ENCODE assay signal across 13 cellular contexts in genomic region chr3:17770682-17771081, GRCh38. TPM values are rescaled to one million over a fixed set of nuclear protein-coding genes. Genes with fewer than 3 reads are reported as not detected.
A peak's percentile ranks its signal among the peaks of the same experiment; 100 is the strongest.
DNase-seq lines count a peak whose midpoint lies in the region; ATAC-seq, FAIRE-seq and TF ChIP-seq lines count a peak whose summit lies in the region.
"Had no signal": no experiment of that assay in that cellular context is flagged by ENCODE, and none has a peak within 500 bp of the region (broad histone marks: within the 10 kb centered on the region; RNA-seq: fewer than 3 reads in every experiment).

No MANE protein-coding gene starts in this region.

- H3K4me1 ChIP-seq in HCT116 (ENCODE audit: control insufficient read depth in 1 of 2, insufficient read depth in 2 of 2, low read length in 2 of 2) (no peaks in the 10 kb centered on the region), adipocyte (ENCODE audit: control insufficient read depth, insufficient read depth, low read length) (peaks cover 5% of the 10 kb centered on the region), keratinocyte (ENCODE audit: control insufficient read depth, extremely low read depth, insufficient read depth, low read length) (peaks cover 4% of the 10 kb centered on the region)

- RAD21 ChIA-PET in HCT116 (lab: Charles Lee; ENCODE audit: low non-redundant PET in 1 of 2, low total read pairs in 2 of 2, uncharacterized antibody in 2 of 2, unreplicated experiment in 2 of 2), result no interaction called here

- DNase-seq in HCT116 (ENCODE audit: low read depth, low spot score), result no peak
- peak; percentile 4 for DNase-seq in adipocyte (ENCODE audit: low read depth)
- DNase-seq in keratinocyte (ENCODE audit: low read depth, low spot score), result no peak
- no peak for DNase-seq in T-helper 9 cell
- no peak for DNase-seq in dedifferentiated amniotic fluid mesenchymal stem cell (ENCODE audit: extremely low spot score)
- DNase-seq: AML-193; CD4-positive, CD25-positive, alpha-beta regulatory T cell; GF-D8; HCEC 1CT had no signal

- no peak overlapping the region for H3K4me3 ChIP-seq in HCT116 (replicated peaks in 1 of 2; ENCODE audit: low read depth in 1 of 2, low read length in 2 of 2)
- no peak overlapping the region for H3K4me3 ChIP-seq in adipocyte (ENCODE audit: low read length)
- no peak overlapping the region for H3K4me3 ChIP-seq in keratinocyte (ENCODE audit: control insufficient read depth in 2 of 3, extremely low read depth in 1 of 3, insufficient read depth in 2 of 3, low read depth in 1 of 3, low read length in 3 of 3)
- H3K4me3 ChIP-seq: BLaER1 had no signal

- POLR2A ChIA-PET in HCT116 (lab: Charles Lee), result no interaction called here

- no peak overlapping the region for H3K4me2 ChIP-seq in HCT116 (ENCODE audit: low read length)
- H3K4me2 ChIP-seq in keratinocyte (ENCODE audit: control insufficient read depth, extremely low read depth, insufficient read depth, low read depth, low read length), result no peak overlapping the region
- H3K4me2 ChIP-seq: BLaER1 had no signal

- H4K20me1 ChIP-seq in HCT116 (ENCODE audit: insufficient read depth) (no peaks in the 10 kb centered on the region), keratinocyte (ENCODE audit: control insufficient read depth, extremely low read depth, insufficient read depth, low read length) (no peaks in the 10 kb centered on the region)
- H4K20me1 ChIP-seq: BLaER1 had no signal

- H3K27ac ChIP-seq in HCT116 (ENCODE audit: low read depth, low read length) (no peak overlapping the region), keratinocyte (ENCODE audit: control insufficient read depth, insufficient read depth, low read length) (no peak overlapping the region)
- H3K27ac ChIP-seq: BLaER1, HL-60 had no signal

- CTCF ChIA-PET in HCT116 (lab: Charles Lee), result no interaction called here

- H3K9ac ChIP-seq in HCT116 (ENCODE audit: low read length) (no peak overlapping the region), adipocyte (ENCODE audit: low read length) (no peak overlapping the region), keratinocyte (ENCODE audit: control insufficient read depth, extremely low read depth, insufficient read depth, low read length) (no peak overlapping the region)
- H3K9ac ChIP-seq: BLaER1 had no signal

- no peaks in the 10 kb centered on the region for H3K27me3 ChIP-seq in HCT116 (ENCODE audit: insufficient read depth, low read length)
- no peaks in the 10 kb centered on the region for H3K27me3 ChIP-seq in adipocyte (replicated peaks; ENCODE audit: control insufficient read depth, insufficient read depth, low read length)
- no peaks in the 10 kb centered on the region for H3K27me3 ChIP-seq in keratinocyte (ENCODE audit: control insufficient read depth, extremely low read depth, insufficient read depth, low read length)
- H3K27me3 ChIP-seq: BLaER1 had no signal

- no peak for TF ChIP-seq POLR2A in HCT116 (IDR thresholded peaks at IDR 0.05; ENCODE audit: borderline replicate concordance, extremely low read depth, insufficient read depth, insufficient read length)

- no TSS peak for BruUV-seq in HCT116 (replicated peaks; lab: Mats Ljungman, UMichigan)

- no peaks in the 10 kb centered on the region for H3K9me2 ChIP-seq in HCT116 (ENCODE audit: insufficient read depth)

- FAIRE-seq in keratinocyte (lab: Jason Lieb, UNC), result peak; percentile 13
- FAIRE-seq: GM19239 had no signal

- H3K9me3 ChIP-seq in HCT116 (ENCODE audit: control insufficient read depth in 1 of 2, insufficient read depth in 1 of 2, low read depth in 1 of 2, low read length in 2 of 2) (no peaks in the 10 kb centered on the region), adipocyte (ENCODE audit: control insufficient read depth, low read length) (no peaks in the 10 kb centered on the region), keratinocyte (ENCODE audit: control insufficient read depth, low read depth, low read length) (no peaks in the 10 kb centered on the region)

- intact Hi-C loops in HCT116 (cut with micrococcal nuclease), result no loop called here

- H2AFZ ChIP-seq in HCT116 (ENCODE audit: low read depth, low read length, poor library complexity, severe bottlenecking) (peak overlapping the region; percentile 44), keratinocyte (ENCODE audit: control insufficient read depth, low read length) (no peak overlapping the region)

- dilution Hi-C loops in keratinocyte (cut with MboI; ENCODE audit: extremely low pct_ligation_motif_present, low sequenced_read_pairs), result no loop called here

- H3K79me2 ChIP-seq in HCT116 (ENCODE audit: insufficient read depth, low read length) (no peaks in the 10 kb centered on the region), keratinocyte (ENCODE audit: control insufficient read depth, insufficient read depth, low read length) (no peaks in the 10 kb centered on the region)

- no peak for TF ChIP-seq RAD21 in HCT116 (IDR thresholded peaks at IDR 0.05; ENCODE audit: low read depth)

- H3K36me3 ChIP-seq in HCT116 (ENCODE audit: control insufficient read depth in 1 of 2, insufficient read depth in 2 of 2, low read length in 2 of 2) (no peaks in the 10 kb centered on the region), adipocyte (ENCODE audit: control insufficient read depth, insufficient read depth, low read length, severe bottlenecking) (no peaks in the 10 kb centered on the region), keratinocyte (ENCODE audit: control insufficient read depth in 2 of 2, extremely low read depth in 1 of 2, insufficient read depth in 2 of 2, low read length in 2 of 2) (no peaks in the 10 kb centered on the region)
- H3K36me3 ChIP-seq: BLaER1 had no signal

- TF ChIP-seq CTCF in HCT116 (IDR thresholded peaks at IDR 0.05 in 2 of 3, conservative IDR thresholded peaks at IDR 0.05 in 1 of 3; ENCODE audit: borderline replicate concordance in 1 of 3, insufficient read depth in 1 of 3, low read depth in 2 of 3, low read length in 2 of 3) (no peak), keratinocyte (optimal IDR thresholded peaks at IDR 0.05 in 1 of 3, IDR thresholded peaks at IDR 0.05 in 1 of 3, conservative IDR thresholded peaks at IDR 0.05 in 1 of 3; ENCODE audit: extremely low read depth in 1 of 3, insufficient read depth in 2 of 3, low read length in 3 of 3) (no peak)

- H3K9me1 ChIP-seq in keratinocyte (ENCODE audit: control insufficient read depth, extremely low read depth, insufficient read depth, low read length), result no peaks in the 10 kb centered on the region

- ATAC-seq in HCT116 (no peak), GM19463 (IDR thresholded peaks at IDR 0.05; ENCODE audit: unreplicated experiment) (no peak)

TF ChIP-seq in HCT116, 20 proteins besides CTCF, POLR2A, EP300 and RAD21:
- TF ChIP-seq ZBTB33 (IDR thresholded peaks at IDR 0.05; ENCODE audit: extremely low read depth, insufficient replicate concordance, low read length), result no peak
- no peak for TF ChIP-seq ZNF274 (IDR thresholded peaks at IDR 0.05; ENCODE audit: low read depth, low read length)
- no peak for TF ChIP-seq MAX (IDR thresholded peaks at IDR 0.05)
- no peak for TF ChIP-seq CBX3 (IDR thresholded peaks at IDR 0.05; ENCODE audit: low read depth)
- TF ChIP-seq EZH2 (IDR thresholded peaks at IDR 0.05), result no peak
- TF ChIP-seq SP1 (IDR thresholded peaks at IDR 0.05; ENCODE audit: low read depth), result no peak
- no peak for TF ChIP-seq EGR1 (IDR thresholded peaks at IDR 0.05; ENCODE audit: low read depth)
- no peak for TF ChIP-seq TCF7L2 (IDR thresholded peaks at IDR 0.05; ENCODE audit: borderline replicate concordance, extremely low read depth, insufficient read depth, insufficient read length)
- TF ChIP-seq ZFX (IDR thresholded peaks at IDR 0.05), result no peak
- TF ChIP-seq ELF1 (IDR thresholded peaks at IDR 0.05; ENCODE audit: borderline replicate concordance, low read depth), result no peak
- TF ChIP-seq SRF (IDR thresholded peaks at IDR 0.05; ENCODE audit: low read depth), result no peak
- TF ChIP-seq FOSL1 (IDR thresholded peaks at IDR 0.05; ENCODE audit: low read depth), result no peak

RNA-seq across cellular contexts. Expression of gene TBC1D5, which starts 28.3 kb away (rescaled TPM):
- 33.9 TPM for total RNA-seq in HCT116 (2021; ENCODE audit: unreplicated experiment)
- polyA plus RNA-seq in HCT116 (2012), result 12.3 and 13.0 TPM in 2 replicates
- 16.5 to 28.8 TPM (median 25.8 TPM) in 3 replicates for polyA plus RNA-seq in keratinocyte
- polyA plus RNA-seq in keratinocyte (2011; ENCODE audit: low read depth), result 24.8 TPM
- 16.9 and 25.9 TPM in 2 replicates for polyA plus RNA-seq in keratinocyte (2011; cell fraction: cytosol; rRNA removed)
- polyA plus RNA-seq in keratinocyte (2011; cell fraction: nucleus; rRNA removed), result 22.1 and 22.2 TPM in 2 replicates
- polyA plus RNA-seq in keratinocyte (2012; ENCODE audit: low replicate concordance), result 10.2 and 24.2 TPM in 2 replicates
- polyA minus RNA-seq in keratinocyte, result 27.2 to 50.6 TPM (median 29.0 TPM) in 3 replicates
- 32.8 TPM for polyA minus RNA-seq in keratinocyte (2011; cell fraction: cytosol; rRNA and poly(A)+ RNA removed)
- 33.4 and 63.0 TPM in 2 replicates for polyA minus RNA-seq in keratinocyte (2011; cell fraction: nucleus; rRNA and poly(A)+ RNA removed)
